ENCODE assay signal across 19 cellular contexts in the genomic region with DNA sequence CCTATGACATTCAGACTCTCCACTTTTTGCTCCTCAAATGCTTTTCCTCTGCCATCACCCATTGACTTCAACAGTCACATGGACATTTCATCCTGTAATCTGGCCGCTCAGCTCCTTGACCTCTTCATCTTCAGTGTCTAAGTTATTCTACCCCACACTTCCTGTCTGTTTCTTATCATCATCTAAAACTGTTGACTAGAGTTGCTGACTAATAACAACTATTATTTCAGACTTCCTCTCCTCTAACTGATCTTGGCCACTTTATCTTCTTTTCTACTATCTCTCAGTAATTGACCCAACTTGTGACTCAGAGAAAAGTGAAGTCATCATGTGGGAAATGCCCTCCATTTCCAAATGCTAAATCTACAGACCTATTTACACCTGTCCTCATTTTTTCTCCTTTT.
DNase-seq lines count a peak whose midpoint lies in the region; ATAC-seq lines count a peak whose summit lies in the region.
"Had no signal": no experiment of that assay in that cellular context is flagged by ENCODE, and none has a peak within 500 bp of the region (broad histone marks: within the 10 kb centered on the region; RNA-seq: fewer than 3 reads in every experiment).

No MANE protein-coding gene starts in this region.

- H3K4me3 ChIP-seq in MG63, result no peak overlapping the region
- H3K4me3 ChIP-seq: breast epithelium, SJCRH30, upper lobe of left lung had no signal

- H3K4me1 Mint-ChIP-seq in stimulated activated memory B cell treated with anti-CD40 and anti-IgM and Interleukin-4, amounts not matched to agents 10 μg/mL and 1 μg/mL and 100 μg/mL, for 72 hours, result no peaks in the 10 kb centered on the region
- H3K4me1 Mint-ChIP-seq: activated CD8-positive, alpha-beta memory T cell treated with anti-CD3 and anti-CD28 coated beads, Interleukin-2, amount 10 ng/mL, durations not matched to agents 7 days and 5 days; IgD-negative memory B cell; natural killer cell had no signal

- no peaks in the 10 kb centered on the region; the same call in 1 of the 2 replicates for H3K27me3 ChIP-seq in MG63
- H3K27me3 ChIP-seq: breast epithelium, SJCRH30, upper lobe of left lung had no signal

- H3K36me3 Mint-ChIP-seq in stimulated activated memory B cell treated with anti-CD40 and anti-IgM and Interleukin-4, amounts not matched to agents 10 μg/mL and 1 μg/mL and 100 μg/mL, for 72 hours, result no peaks in the 10 kb centered on the region
- H3K36me3 Mint-ChIP-seq: activated CD8-positive, alpha-beta memory T cell treated with anti-CD3 and anti-CD28 coated beads, Interleukin-2, amount 10 ng/mL, durations not matched to agents 7 days and 5 days; IgD-negative memory B cell; natural killer cell had no signal

- H3K4me3 Mint-ChIP-seq in stimulated activated memory B cell treated with anti-CD40 and anti-IgM and Interleukin-4, amounts not matched to agents 10 μg/mL and 1 μg/mL and 100 μg/mL, for 72 hours, result no peak overlapping the region
- H3K4me3 Mint-ChIP-seq: activated CD8-positive, alpha-beta memory T cell treated with anti-CD3 and anti-CD28 coated beads, Interleukin-2, amount 10 ng/mL, durations not matched to agents 7 days and 5 days; IgD-negative memory B cell; natural killer cell had no signal

- no peaks in the 10 kb centered on the region for H3K36me3 ChIP-seq in MG63
- H3K36me3 ChIP-seq: breast epithelium, SJCRH30, upper lobe of left lung had no signal

- H3K27me3 Mint-ChIP-seq in stimulated activated memory B cell treated with anti-CD40 and anti-IgM and Interleukin-4, amounts not matched to agents 10 μg/mL and 1 μg/mL and 100 μg/mL, for 72 hours, result no peaks in the 10 kb centered on the region
- H3K27me3 Mint-ChIP-seq: activated CD8-positive, alpha-beta memory T cell treated with anti-CD3 and anti-CD28 coated beads, Interleukin-2, amount 10 ng/mL, durations not matched to agents 7 days and 5 days had no signal

- no peaks in the 10 kb centered on the region for H3K9me3 Mint-ChIP-seq in stimulated activated memory B cell treated with anti-CD40 and anti-IgM and Interleukin-4, amounts not matched to agents 10 μg/mL and 1 μg/mL and 100 μg/mL, for 72 hours
- H3K9me3 Mint-ChIP-seq: IgD-negative memory B cell had no signal

- no peak for ATAC-seq in stimulated activated memory B cell treated with anti-CD40 and anti-IgM and Interleukin-4, amounts not matched to agents 10 μg/mL and 1 μg/mL and 100 μg/mL, for 72 hours
- ATAC-seq in HG02678 (IDR thresholded peaks at IDR 0.05; ENCODE audit: unreplicated experiment), result no peak
- ATAC-seq: activated CD8-positive, alpha-beta memory T cell treated with anti-CD3 and anti-CD28 coated beads, Interleukin-2, amount 10 ng/mL, durations not matched to agents 7 days and 5 days; left ventricle myocardium superior had no signal

- DNase-seq in ELR (ENCODE audit: low read depth) (peak; percentile 46), MG63 (peak; percentile 23), amniotic epithelial cell (ENCODE audit: low read depth) (peak; percentile 94), kidney glomerular epithelial cell (lab: John Stamatoyannopoulos, UW) (peak; percentile 59), HuH-7.5 (ENCODE audit: low spot score) (no peak), AML-193 (lab: John Stamatoyannopoulos, UW) (no peak)
- DNase-seq: activated CD8-positive, alpha-beta memory T cell treated with anti-CD3 and anti-CD28 coated beads, Interleukin-2, amount 10 ng/mL, durations not matched to agents 7 days and 5 days; activated naive CD4-positive, alpha-beta T cell treated with Interleukin-2 at 50 U/mL for 16 hours; hypothalamus; left ventricle myocardium superior; natural killer cell; NCI-H187; NCI-H82; SJCRH30; upper lobe of left lung had no signal

- H3K27ac Mint-ChIP-seq in stimulated activated memory B cell treated with anti-CD40 and anti-IgM and Interleukin-4, amounts not matched to agents 10 μg/mL and 1 μg/mL and 100 μg/mL, for 72 hours, result no peak overlapping the region
- H3K27ac Mint-ChIP-seq: activated CD8-positive, alpha-beta memory T cell treated with anti-CD3 and anti-CD28 coated beads, Interleukin-2, amount 10 ng/mL, durations not matched to agents 7 days and 5 days; IgD-negative memory B cell; natural killer cell had no signal

- no peaks in the 10 kb centered on the region for H3K9me3 ChIP-seq in MG63
- H3K9me3 ChIP-seq: breast epithelium, SJCRH30, upper lobe of left lung had no signal

Comparison
In these comparisons a context has a peak if more than half of its experiments do, and no peak if none do; other contexts are left out.
1. DNase-seq: peak in ELR (single experiment), MG63 (single experiment), amniotic epithelial cell (single experiment) and kidney glomerular epithelial cell (single experiment); none in HuH-7.5 (single experiment) and AML-193 (0 of 2).